ENCODE assay signal across 17 cellular contexts in the genomic region with DNA sequence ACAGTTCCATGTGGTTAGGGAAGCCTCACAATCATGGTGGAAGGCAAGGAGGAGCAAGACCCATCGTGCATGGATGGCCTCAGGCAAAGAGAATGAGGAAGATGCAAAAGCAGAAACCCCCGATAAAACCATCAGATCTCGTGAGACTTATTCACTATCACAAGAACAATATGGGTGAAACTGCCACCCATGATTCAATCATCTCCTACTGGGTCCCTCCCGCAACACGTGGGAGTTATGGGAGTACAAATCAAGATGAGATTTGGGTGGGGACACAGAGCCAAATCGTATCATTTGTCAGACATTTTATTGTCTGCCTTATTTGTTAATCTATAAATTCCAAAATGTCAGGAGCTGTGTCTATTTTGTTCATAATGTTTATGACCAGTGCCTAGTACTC. TPM values are rescaled to one million over a fixed set of nuclear protein-coding genes. Genes with fewer than 3 reads are reported as not detected.
DNase-seq lines count a peak whose midpoint lies in the region; TF ChIP-seq lines count a peak whose summit lies in the region.
"Had no signal": no experiment of that assay in that cellular context is flagged by ENCODE, and none has a peak within 500 bp of the region (broad histone marks: within the 10 kb centered on the region; RNA-seq: fewer than 3 reads in every experiment).

No MANE protein-coding gene starts in this region.

- H3K27me3 ChIP-seq in left ventricle myocardium inferior (ENCODE audit: low read depth) = no peaks in the 10 kb centered on the region
- no peaks in the 10 kb centered on the region for H3K27me3 ChIP-seq in right atrium auricular region
- H3K27me3 ChIP-seq in prostate gland (replicated peaks; ENCODE audit: insufficient read depth) = no peaks in the 10 kb centered on the region
- H3K27me3 ChIP-seq: BLaER1 had no signal

- H3K4me1 Mint-ChIP-seq in nephron progenitor cell = no peaks in the 10 kb centered on the region

- H3K4me1 ChIP-seq in left ventricle myocardium inferior = peaks cover 14% of the 10 kb centered on the region
- no peaks in the 10 kb centered on the region for H3K4me1 ChIP-seq in right atrium auricular region
- H3K4me1 ChIP-seq in prostate gland (replicated peaks) = no peaks in the 10 kb centered on the region
- H3K4me1 ChIP-seq: Caco-2 had no signal

- no peak for TF ChIP-seq POLR2A in prostate gland (IDR thresholded peaks at IDR 0.05)

- H3K27ac ChIP-seq in left ventricle myocardium inferior (replicated peaks) (peak overlapping the region; percentile 53), right atrium auricular region (no peak overlapping the region), prostate gland (no peak overlapping the region)
- H3K27ac ChIP-seq: BLaER1, C4-2B, GM23248 had no signal

- WGBS in prostate gland = 85% methylated on average over 6 of the region's 6 CpGs

- no peak overlapping the region for H3K4me3 Mint-ChIP-seq in nephron progenitor cell
- H3K4me3 Mint-ChIP-seq: B cell; CD4-positive, CD25-positive, alpha-beta regulatory T cell; CD8-positive, alpha-beta T cell had no signal

- H3K36me3 ChIP-seq in left ventricle myocardium inferior (peaks cover 8% of the 10 kb centered on the region), right atrium auricular region (peaks cover 6% of the 10 kb centered on the region), prostate gland (no peaks in the 10 kb centered on the region)

- H3K9me3 Mint-ChIP-seq in nephron progenitor cell = peaks cover 22% of the 10 kb centered on the region
- H3K9me3 Mint-ChIP-seq: CD8-positive, alpha-beta T cell had no signal

- intact Hi-C loops in left ventricle myocardium inferior (cut with micrococcal nuclease) (no loop called here), prostate gland (cut with DNase I) (no loop called here)

- TF ChIP-seq CTCF in left ventricle myocardium inferior (IDR thresholded peaks at IDR 0.05; ENCODE audit: borderline replicate concordance) = no peak
- no peak for TF ChIP-seq CTCF in right atrium auricular region (IDR thresholded peaks at IDR 0.05)
- TF ChIP-seq CTCF in nephron progenitor cell (IDR thresholded peaks at IDR 0.05) = no peak
- TF ChIP-seq CTCF in prostate gland (IDR thresholded peaks at IDR 0.05) = no peak
- TF ChIP-seq CTCF in foreskin fibroblast (IDR thresholded peaks at IDR 0.05; ENCODE audit: low read depth, low read length) = no peak

- no peaks in the 10 kb centered on the region for H3K27me3 Mint-ChIP-seq in nephron progenitor cell (ENCODE audit: low read depth, poor library complexity)
- H3K27me3 Mint-ChIP-seq: B cell; CD4-positive, CD25-positive, alpha-beta regulatory T cell had no signal

- H3K9me3 ChIP-seq in left ventricle myocardium inferior (replicated peaks) (no peaks in the 10 kb centered on the region), right atrium auricular region (no peaks in the 10 kb centered on the region), prostate gland (no peaks in the 10 kb centered on the region)
- H3K9me3 ChIP-seq: BLaER1, Caco-2 had no signal

- H3K27ac Mint-ChIP-seq in nephron progenitor cell = peak overlapping the region; percentile 14
- H3K27ac Mint-ChIP-seq: B cell; CD4-positive, CD25-positive, alpha-beta regulatory T cell; CD8-positive, alpha-beta T cell had no signal

- no peak for DNase-seq in left ventricle myocardium inferior
- DNase-seq in right atrium auricular region (ENCODE audit: low spot score) = no peak
- peak; percentile 90 for DNase-seq in SK-N-DZ (ENCODE audit: low spot score)
- no peak for DNase-seq in nephron progenitor cell
- no peak for DNase-seq in prostate gland (ENCODE audit: low spot score)
- no peak for DNase-seq in foreskin fibroblast
- DNase-seq: Caco-2; CD4-positive, CD25-positive, alpha-beta regulatory T cell; CD8-positive, alpha-beta T cell; DMS153; DND-41; GM23248; H7; HCEC 1CT had no signal

- H3K4me3 ChIP-seq in left ventricle myocardium inferior (no peak overlapping the region), right atrium auricular region (no peak overlapping the region), prostate gland (no peak overlapping the region), foreskin fibroblast (ENCODE audit: low read depth in 1 of 2, low read length in 2 of 2) (no peak overlapping the region)
- H3K4me3 ChIP-seq: BLaER1, GM23248 had no signal

- H3K36me3 Mint-ChIP-seq in nephron progenitor cell (ENCODE audit: low read depth) = peaks cover 89% of the 10 kb centered on the region

RNA-seq across cellular contexts. Expression of a gene that starts 17.6 kb away (rescaled TPM):
- total RNA-seq in left ventricle myocardium inferior (50.6 TPM), right atrium auricular region (10 to 100 TPM; 31.1 to 39.1 TPM), prostate gland (10 to 100 TPM; 34.8 to 55.0 TPM)
- 171 and 202 TPM in 2 replicates for polyA plus RNA-seq in SK-N-DZ (2014; cell fraction: cytosol; rRNA removed)
- polyA plus RNA-seq in SK-N-DZ (2014; cell fraction: nucleus; rRNA removed) = 123 and 132 TPM in 2 replicates

RNA-seq across cellular contexts. Expression of a gene that starts 48.1 kb away (rescaled TPM):
- total RNA-seq in left ventricle myocardium inferior (156 TPM), right atrium auricular region (10 to 100 TPM; 60.1 to 75.9 TPM), prostate gland (10 to 100 TPM; 39.0 to 50.7 TPM)
- 5,002 and 5,638 TPM in 2 replicates for polyA plus RNA-seq in SK-N-DZ (2014; cell fraction: cytosol; rRNA removed)
- polyA plus RNA-seq in SK-N-DZ (2014; cell fraction: nucleus; rRNA removed) = 4,616 and 5,818 TPM in 2 replicates
